8 cellular contexts compared by ENCODE assay signal in genomic region chr14:47917344-47917954, GRCh38.
DNase-seq lines count a peak whose midpoint lies in the region; ATAC-seq, FAIRE-seq and TF ChIP-seq lines count a peak whose summit lies in the region.

No MANE protein-coding gene starts in this region.

- no peak overlapping the region for H3K4me3 Mint-ChIP-seq in glutamatergic neuron (ENCODE audit: unreplicated experiment)

- no peaks in the 10 kb centered on the region for H3K9me3 ChIP-seq in upper lobe of right lung

- intact Hi-C loops in upper lobe of right lung (cut with DNase I), result no loop called here

- H3K27ac Mint-ChIP-seq in glutamatergic neuron (ENCODE audit: unreplicated experiment), result no peak overlapping the region

- H3K27me3 ChIP-seq in H7 (ENCODE audit: control insufficient read depth, insufficient read depth, low read length) (no peaks in the 10 kb centered on the region), upper lobe of right lung (no peaks in the 10 kb centered on the region)

- H3K27ac ChIP-seq in upper lobe of right lung, result no peak overlapping the region

- H3K4me3 ChIP-seq in H7 (ENCODE audit: insufficient read depth, low read depth, low read length) (no peak overlapping the region), upper lobe of right lung (no peak overlapping the region)

- H3K9me3 Mint-ChIP-seq in glutamatergic neuron (ENCODE audit: unreplicated experiment), result no peaks in the 10 kb centered on the region

- no peak for FAIRE-seq in frontal cortex (lab: Jason Lieb, UNC)

- H3K36me3 ChIP-seq in H7 (replicated peaks; ENCODE audit: control insufficient read depth, insufficient read depth, low read length), result no peaks in the 10 kb centered on the region
- no peaks in the 10 kb centered on the region for H3K36me3 ChIP-seq in upper lobe of right lung

- peak; percentile 73 for TF ChIP-seq CTCF in glutamatergic neuron (IDR thresholded peaks at IDR 0.05; ENCODE audit: partially characterized antibody, unreplicated experiment)
- TF ChIP-seq CTCF in upper lobe of right lung (IDR thresholded peaks at IDR 0.05), result peak; percentile 54

- H3K27me3 Mint-ChIP-seq in glutamatergic neuron (ENCODE audit: unreplicated experiment), result no peaks in the 10 kb centered on the region

- DNase-seq in Ammon's horn (ENCODE audit: low spot score), result peak; percentile 28
- peak; percentile 25 for DNase-seq in H7
- peak; percentile 33 for DNase-seq in RPMI8226
- DNase-seq in glutamatergic neuron, result peak; percentile 47
- DNase-seq in upper lobe of right lung, result no peak
- DNase-seq in frontal cortex (ENCODE audit: low spot score in 2 of 2), result no peak

- no peak for ATAC-seq in upper lobe of right lung
- ATAC-seq in HG02610 (IDR thresholded peaks at IDR 0.05; ENCODE audit: unreplicated experiment), result no peak
- ATAC-seq in GM21825 (IDR thresholded peaks at IDR 0.05; ENCODE audit: unreplicated experiment), result no peak

- no peaks in the 10 kb centered on the region for H3K36me3 Mint-ChIP-seq in glutamatergic neuron (ENCODE audit: unreplicated experiment)

- H3K4me1 ChIP-seq in upper lobe of right lung, result no peaks in the 10 kb centered on the region

- H3K4me1 Mint-ChIP-seq in glutamatergic neuron (ENCODE audit: low read depth, unreplicated experiment), result no peaks in the 10 kb centered on the region

Comparison
In these comparisons a context has a peak if more than half of its experiments do, and no peak if none do; other contexts are left out.
1. DNase-seq: peak in Ammon's horn (single experiment), H7 (single experiment), RPMI8226 (single experiment) and glutamatergic neuron (single experiment); none in upper lobe of right lung (single experiment) and frontal cortex (0 of 2).